ENCODE assay signal across 8 cellular contexts in the genomic region with DNA sequence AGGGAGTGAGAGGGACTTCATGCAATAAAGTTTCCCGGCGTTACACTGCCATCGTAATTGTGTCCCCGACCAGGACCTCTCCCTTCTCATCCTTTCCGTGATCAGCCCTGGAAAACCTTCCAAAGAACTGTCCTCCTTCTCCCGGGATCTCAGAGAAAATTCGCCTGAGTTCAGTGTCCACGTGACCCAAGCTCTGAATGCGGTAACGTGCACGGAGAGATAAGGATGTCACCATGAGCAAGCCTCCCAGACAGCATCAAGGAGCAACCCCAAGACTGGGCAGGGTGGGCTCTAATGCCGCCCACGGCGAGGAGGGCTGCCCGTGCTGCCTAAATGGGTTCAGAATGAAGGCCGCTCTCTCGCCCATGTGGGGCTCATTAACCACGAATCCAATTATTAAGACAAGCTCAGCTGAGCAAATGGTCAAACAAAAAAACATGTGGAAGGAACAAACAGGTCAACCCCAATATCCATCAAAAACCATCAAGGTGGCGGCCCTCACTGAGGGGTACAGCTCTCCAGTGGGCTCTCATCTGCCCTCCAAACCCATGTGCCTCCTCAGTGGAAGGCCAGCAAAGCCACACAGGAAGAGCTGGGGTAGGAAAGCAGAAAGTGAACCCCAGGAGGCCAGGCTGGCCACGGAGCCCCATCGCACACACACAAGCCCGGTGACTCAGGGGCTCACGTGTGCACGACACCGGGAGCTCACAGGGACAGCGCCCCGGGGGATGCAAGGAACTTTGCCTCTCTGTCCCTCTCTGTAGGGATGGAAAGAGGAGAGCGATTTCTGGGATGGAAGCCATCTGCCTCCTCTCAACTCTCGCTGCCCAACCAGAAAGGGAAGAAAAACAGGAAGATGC.
DNase-seq lines count a peak whose midpoint lies in the region; ATAC-seq and TF ChIP-seq lines count a peak whose summit lies in the region.
"Not testable (repeated sequence)": the region's sequence is repeated elsewhere in the genome, so short reads cannot be mapped to it uniquely, and the experiment has no call there.

No MANE protein-coding gene starts in this region.

- H3K4me1 Mint-ChIP-seq in CD4-positive, alpha-beta memory T cell: peaks cover 3 to 12% (median 7%) of the 10 kb centered on the region in 4 donors
- not testable (repeated sequence) for H3K4me1 Mint-ChIP-seq in activated B cell treated with CpG ODN at 0.5 μM for 24 hours; activated naive CD4-positive, alpha-beta T cell treated with anti-CD3 and anti-CD28 coated beads for 36 hours (ENCODE audit: low read depth)
- peaks cover 19% of the 10 kb centered on the region for H3K4me1 Mint-ChIP-seq in neural progenitor cell

- not testable (repeated sequence) for H3K9me3 Mint-ChIP-seq in CD4-positive, alpha-beta memory T cell; activated B cell treated with CpG ODN at 0.5 μM for 24 hours; activated naive CD4-positive, alpha-beta T cell treated with anti-CD3 and anti-CD28 coated beads for 36 hours; neural progenitor cell

- H3K4me2 ChIP-seq in neural progenitor cell: peak overlapping the region; percentile 89

- not testable (repeated sequence) for H3K9ac ChIP-seq in HUES48 (ENCODE audit: low read depth, low read length); duodenal mucosa (ENCODE audit: low read depth in 1 of 2, low read length in 2 of 2); neural progenitor cell

- ATAC-seq in activated B cell treated with CpG ODN at 0.5 μM for 24 hours (ENCODE audit: low read depth): not testable (repeated sequence)

- H3K27me3 Mint-ChIP-seq in CD4-positive, alpha-beta memory T cell: peaks cover 8 to 11% of the 10 kb centered on the region in 2 donors
- peaks cover 32% of the 10 kb centered on the region for H3K27me3 Mint-ChIP-seq in activated B cell treated with CpG ODN at 0.5 μM for 24 hours
- H3K27me3 Mint-ChIP-seq in activated naive CD4-positive, alpha-beta T cell treated with anti-CD3 and anti-CD28 coated beads for 36 hours (ENCODE audit: low read depth): peaks cover 26% of the 10 kb centered on the region
- peaks cover 39% of the 10 kb centered on the region for H3K27me3 Mint-ChIP-seq in neural progenitor cell (ENCODE audit: insufficient read depth, low read depth)

- not testable (repeated sequence) for TF ChIP-seq CTCF in activated B cell treated with CpG ODN at 0.5 μM for 24 hours (IDR thresholded peaks at IDR 0.05); neural progenitor cell (IDR thresholded peaks at IDR 0.05); suprapubic skin (IDR thresholded peaks at IDR 0.05)

- intact Hi-C loops in CD4-positive, alpha-beta memory T cell (cut with micrococcal nuclease); activated B cell treated with CpG ODN at 0.5 μM for 24 hours (cut with micrococcal nuclease); activated naive CD4-positive, alpha-beta T cell treated with anti-CD3 and anti-CD28 coated beads for 36 hours (cut with micrococcal nuclease): not testable (repeated sequence)

- not testable (repeated sequence) for TF ChIP-seq POLR2A in suprapubic skin (IDR thresholded peaks at IDR 0.05)

- not testable (repeated sequence) for H3K79me2 ChIP-seq in neural progenitor cell (ENCODE audit: low read depth)

- H3K27me3 ChIP-seq in CD4-positive, alpha-beta memory T cell (ENCODE audit: insufficient read depth, low read length); duodenal mucosa (ENCODE audit: control insufficient read depth in 1 of 2, insufficient read depth in 2 of 2, low read length in 2 of 2): not testable (repeated sequence)
- peaks cover 18% of the 10 kb centered on the region for H3K27me3 ChIP-seq in HUES48 (ENCODE audit: control insufficient read depth, insufficient read depth, low read length)
- H3K27me3 ChIP-seq in neural progenitor cell: peaks cover 49% of the 10 kb centered on the region
- peaks cover 28% of the 10 kb centered on the region for H3K27me3 ChIP-seq in suprapubic skin

- H4K20me1 ChIP-seq in neural progenitor cell (ENCODE audit: low read depth): not testable (repeated sequence)

- CTCF ChIA-PET in CD4-positive, alpha-beta memory T cell (lab: Charles Lee; ENCODE audit: partially characterized antibody); activated B cell treated with CpG ODN at 0.5 μM for 24 hours (lab: Charles Lee): not testable (repeated sequence)
- CTCF ChIA-PET in activated naive CD4-positive, alpha-beta T cell treated with anti-CD3 and anti-CD28 coated beads for 36 hours (lab: Charles Lee): interaction anchor here (1.2 kb wide), 1 partner anchor 102 kb away, joined by 3 read pairs; no protein-coding TSS in a partner anchor

- H3K4me1 ChIP-seq in CD4-positive, alpha-beta memory T cell (ENCODE audit: insufficient read depth, low read length); HUES48 (ENCODE audit: control insufficient read depth, insufficient read depth, low read length); duodenal mucosa (ENCODE audit: control insufficient read depth in 1 of 2, insufficient read depth in 2 of 2, low read length in 2 of 2); neural progenitor cell; suprapubic skin: not testable (repeated sequence)

- H3K4me3 ChIP-seq in CD4-positive, alpha-beta memory T cell (ENCODE audit: low read length in 2 of 2): not testable (repeated sequence)
- H3K4me3 ChIP-seq in HUES48 (ENCODE audit: low read depth, low read length) (peak overlapping the region; percentile 32), duodenal mucosa (ENCODE audit: low read depth in 1 of 2, low read length in 2 of 2) (peak overlapping the region; percentile 0 to 43), neural progenitor cell (peak overlapping the region; percentile 51), suprapubic skin (peak overlapping the region; percentile 48)

- not testable (repeated sequence) for H3K9me3 ChIP-seq in CD4-positive, alpha-beta memory T cell (ENCODE audit: control insufficient read depth in 1 of 2, low read length in 2 of 2); HUES48 (ENCODE audit: control insufficient read depth, insufficient read depth, low read length); duodenal mucosa (ENCODE audit: control insufficient read depth in 1 of 2, low read length in 2 of 2); neural progenitor cell (ENCODE audit: low read depth); suprapubic skin

- 84% methylated on average over 16 of the region's 29 CpGs for WGBS in suprapubic skin

- POLR2A ChIA-PET in CD4-positive, alpha-beta memory T cell (lab: Charles Lee; ENCODE audit: partially characterized antibody): not testable (repeated sequence)
- POLR2A ChIA-PET in activated B cell treated with CpG ODN at 0.5 μM for 24 hours (lab: Charles Lee): interaction anchor here (0.6 kb wide), 1 partner anchor 57 kb away, joined by 4 read pairs; no protein-coding TSS in a partner anchor

- DNase-seq in CD4-positive, alpha-beta memory T cell; activated B cell treated with CpG ODN at 0.5 μM for 24 hours; activated naive CD4-positive, alpha-beta T cell treated with anti-CD3 and anti-CD28 coated beads for 36 hours; neural progenitor cell (ENCODE audit: low spot score); suprapubic skin (ENCODE audit: low spot score in 2 of 2): not testable (repeated sequence)
- peak; percentile 36 for DNase-seq in kidney tubule cell (ENCODE audit: low spot score)

- not testable (repeated sequence) for H3K36me3 Mint-ChIP-seq in CD4-positive, alpha-beta memory T cell; activated B cell treated with CpG ODN at 0.5 μM for 24 hours (ENCODE audit: low read depth); activated naive CD4-positive, alpha-beta T cell treated with anti-CD3 and anti-CD28 coated beads for 36 hours (ENCODE audit: low read depth); neural progenitor cell

- peak overlapping the region in 7 of 8 donors; percentile 53 to 81 (median 64) for H3K4me3 Mint-ChIP-seq in CD4-positive, alpha-beta memory T cell
- peak overlapping the region; percentile 15 for H3K4me3 Mint-ChIP-seq in activated B cell treated with CpG ODN at 0.5 μM for 24 hours
- peak overlapping the region; percentile 58 for H3K4me3 Mint-ChIP-seq in activated naive CD4-positive, alpha-beta T cell treated with anti-CD3 and anti-CD28 coated beads for 36 hours
- H3K4me3 Mint-ChIP-seq in neural progenitor cell: peak overlapping the region; percentile 71

- not testable (repeated sequence) for H3K36me3 ChIP-seq in CD4-positive, alpha-beta memory T cell (ENCODE audit: insufficient read depth, low read length); HUES48 (ENCODE audit: control insufficient read depth, insufficient read depth, low read length); duodenal mucosa (ENCODE audit: control insufficient read depth in 1 of 2, insufficient read depth in 2 of 2, low read length in 2 of 2); neural progenitor cell; suprapubic skin

- H3K27ac ChIP-seq in CD4-positive, alpha-beta memory T cell (ENCODE audit: low read depth, low read length); HUES48 (ENCODE audit: low read depth, low read length); duodenal mucosa (ENCODE audit: low read depth, low read length); neural progenitor cell; suprapubic skin: not testable (repeated sequence)

- peak overlapping the region in 3 of 7 donors; percentile 13 to 22 (median 18) for H3K27ac Mint-ChIP-seq in CD4-positive, alpha-beta memory T cell
- not testable (repeated sequence) for H3K27ac Mint-ChIP-seq in activated B cell treated with CpG ODN at 0.5 μM for 24 hours; activated naive CD4-positive, alpha-beta T cell treated with anti-CD3 and anti-CD28 coated beads for 36 hours; neural progenitor cell

- H3F3A ChIP-seq in neural progenitor cell (ENCODE audit: low read depth): not testable (repeated sequence)

- not testable (repeated sequence) for H2AFZ ChIP-seq in neural progenitor cell (replicated peaks)

- not testable (repeated sequence) for TF ChIP-seq EP300 in suprapubic skin (IDR thresholded peaks at IDR 0.05)

Comparison
In these comparisons a context has a peak if more than half of its experiments do, and no peak if none do; other contexts are left out.
1. H3K4me3 Mint-ChIP-seq: peak in every context shown above with its lines; median percentile 71 in neural progenitor cell; 64 in CD4-positive, alpha-beta memory T cell; 58 in activated naive CD4-positive, alpha-beta T cell treated with anti-CD3 and anti-CD28 coated beads for 36 hours; 15 in activated B cell treated with CpG ODN at 0.5 μM for 24 hours.